In genomic region chr10:78688221-78688944, GRCh38 we compare ENCODE assay signal across 10 cellular contexts.
DNase-seq lines count a peak whose midpoint lies in the region; ATAC-seq, FAIRE-seq and TF ChIP-seq lines count a peak whose summit lies in the region.
"Had no signal": no experiment of that assay in that cellular context is flagged by ENCODE, and none has a peak within 500 bp of the region (broad histone marks: within the 10 kb centered on the region; RNA-seq: fewer than 3 reads in every experiment).

No MANE protein-coding gene starts in this region.

- H3K9me3 Mint-ChIP-seq in nephron = peaks cover 4% of the 10 kb centered on the region

- H3K4me3 ChIP-seq in heart left ventricle (no peak overlapping the region), right cardiac atrium (ENCODE audit: low read length) (no peak overlapping the region), vagina (no peak overlapping the region), MG63 (no peak overlapping the region)
- H3K4me3 ChIP-seq: pancreas had no signal

- H3K36me3 ChIP-seq in heart left ventricle (no peaks in the 10 kb centered on the region), vagina (no peaks in the 10 kb centered on the region), MG63 (no peaks in the 10 kb centered on the region)
- H3K36me3 ChIP-seq: pancreas had no signal

- peaks cover 18% of the 10 kb centered on the region for H3K27me3 Mint-ChIP-seq in nephron (ENCODE audit: low read depth)

- DNase-seq in heart left ventricle (no peak), right cardiac atrium (no peak), vagina (ENCODE audit: extremely low spot score in 2 of 2) (peak; percentile 54 to 81), DMS 273 (lab: John Stamatoyannopoulos, UW; ENCODE audit: unreplicated experiment) (no peak), MG63 (no peak)
- DNase-seq: CD8-positive, alpha-beta memory T cell had no signal

- peaks cover 0 to 3% (median 0%) of the 10 kb centered on the region in 9 donors for H3K27me3 ChIP-seq in heart left ventricle
- H3K27me3 ChIP-seq in right cardiac atrium (ENCODE audit: control insufficient read depth, insufficient read depth) = no peaks in the 10 kb centered on the region
- no peaks in the 10 kb centered on the region for H3K27me3 ChIP-seq in vagina
- no peaks in the 10 kb centered on the region for H3K27me3 ChIP-seq in MG63
- H3K27me3 ChIP-seq: pancreas had no signal

- WGBS in heart left ventricle, 4 donors = 80 to 86% (median 84%) methylated on average over 6 of the region's 6 CpGs
- WGBS in right cardiac atrium = 80% methylated on average over 6 of the region's 6 CpGs

- H3K4me1 Mint-ChIP-seq in nephron = peaks cover 43% of the 10 kb centered on the region
- H3K4me1 Mint-ChIP-seq: CD8-positive, alpha-beta memory T cell had no signal

- H3K4me1 ChIP-seq in heart left ventricle (peaks cover 0 to 8% (median 1%) of the 10 kb centered on the region in 12 donors), right cardiac atrium (ENCODE audit: control insufficient read depth, insufficient read depth, low read length) (no peaks in the 10 kb centered on the region), vagina (peaks cover 20% of the 10 kb centered on the region)
- H3K4me1 ChIP-seq: pancreas had no signal

- no peak overlapping the region for H3K4me3 Mint-ChIP-seq in nephron
- H3K4me3 Mint-ChIP-seq: CD8-positive, alpha-beta memory T cell had no signal

- H3K27ac Mint-ChIP-seq in nephron = peak overlapping the region; percentile 47 to 86 (median 49)
- H3K27ac Mint-ChIP-seq: CD8-positive, alpha-beta memory T cell had no signal

- TF ChIP-seq POLR2A in heart left ventricle (IDR thresholded peaks at IDR 0.05) (no peak), vagina (IDR thresholded peaks at IDR 0.05) (no peak)

- no peak for TF ChIP-seq CTCF in heart left ventricle (IDR thresholded peaks at IDR 0.05)
- no peak for TF ChIP-seq CTCF in nephron (IDR thresholded peaks at IDR 0.05; ENCODE audit: unreplicated experiment in 3 of 3)
- TF ChIP-seq CTCF in vagina (IDR thresholded peaks at IDR 0.05) = no peak

- H3K27ac ChIP-seq in heart left ventricle (no peak overlapping the region), right cardiac atrium (ENCODE audit: low read length) (no peak overlapping the region), vagina (peak overlapping the region; percentile 24)
- H3K27ac ChIP-seq: pancreas had no signal

- intact Hi-C loops in heart left ventricle (cut with DNase I) = no loop called here
- intact Hi-C loops in right cardiac atrium (cut with DNase I) = no loop called here
- intact Hi-C loops in vagina (cut with DNase I) = no loop called here

- peak; percentile 29 for FAIRE-seq in endometrium (lab: Jason Lieb, UNC)
- FAIRE-seq: pancreas had no signal

- H3K36me3 Mint-ChIP-seq in nephron (ENCODE audit: low read depth) = no peaks in the 10 kb centered on the region
- H3K36me3 Mint-ChIP-seq: CD8-positive, alpha-beta memory T cell had no signal

- H3K9me3 ChIP-seq in heart left ventricle (no peaks in the 10 kb centered on the region), right cardiac atrium (ENCODE audit: control insufficient read depth, low read length) (no peaks in the 10 kb centered on the region), vagina (no peaks in the 10 kb centered on the region), MG63 (no peaks in the 10 kb centered on the region)
- H3K9me3 ChIP-seq: pancreas had no signal

- peak in 3 of 4 donors; percentile 12 to 40 (median 35) for ATAC-seq in heart left ventricle
- no peak for ATAC-seq in right cardiac atrium
- no peak for ATAC-seq in GM21515 (IDR thresholded peaks at IDR 0.05; ENCODE audit: unreplicated experiment)

Comparison
In these comparisons a context has a peak if more than half of its experiments do, and no peak if none do; other contexts are left out.
1. ATAC-seq: peak in heart left ventricle (3 of 4); none in right cardiac atrium (0 of 2) and GM21515 (single experiment).
2. DNase-seq: peak in vagina (2 of 2); none in heart left ventricle (0 of 5), right cardiac atrium (0 of 3), DMS 273 (single experiment) and MG63 (single experiment).